Comparison of ENCODE assay signal across 18 cellular contexts in genomic region chr11:64611961-64612646, GRCh38. TPM values are rescaled to one million over a fixed set of nuclear protein-coding genes. Genes with fewer than 3 reads are reported as not detected.
DNase-seq lines count a peak whose midpoint lies in the region; ATAC-seq and TF ChIP-seq lines count a peak whose summit lies in the region.
"Had no signal": no experiment of that assay in that cellular context is flagged by ENCODE, and none has a peak within 500 bp of the region (broad histone marks: within the 10 kb centered on the region; RNA-seq: fewer than 3 reads in every experiment).

No MANE protein-coding gene starts in this region.

- H3K4me2 ChIP-seq in BLaER1 treated with 17β-estradiol and CSF1 and Interleukin-3, amounts not matched to agents 10 nM and 100 nM: peak overlapping the region; percentile 78 to 97 (median 91)

- peak overlapping the region in 9 of 11 experiments; percentile 62 to 85 (median 78); a peak in 19 of 22 replicates for H3K27ac ChIP-seq in BLaER1 treated with 17β-estradiol and CSF1 and Interleukin-3, amounts not matched to agents 10 nM and 100 nM
- H3K27ac ChIP-seq: gastroesophageal sphincter, left ventricle myocardium inferior, ovary had no signal

- H3K9me3 Mint-ChIP-seq in central memory CD8-positive, alpha-beta T cell: no peaks in the 10 kb centered on the region
- H3K9me3 Mint-ChIP-seq: activated T-helper 2 cell treated with anti-CD3 and anti-CD28 coated beads, Interferon-gamma antibody, Interleukin-2, Interleukin-4, amounts not matched to agents 10 μg/mL and 5 μg/mL and 100 μg/mL, durations not matched to agents 14 hours and 24 hours and 36 hours had no signal

- H3K27me3 ChIP-seq in BLaER1 treated with 17β-estradiol and CSF1 and Interleukin-3, amounts not matched to agents 10 nM and 100 nM: peaks cover 0 to 15% (median 0%) of the 10 kb centered on the region in 11 experiments; a peak in 8 of 22 replicates
- H3K27me3 ChIP-seq: ovary had no signal

- no peak for TF ChIP-seq CTCF in omental fat pad (IDR thresholded peaks at IDR 0.05)

- no peaks in the 10 kb centered on the region for H3K36me3 ChIP-seq in BLaER1 treated with 17β-estradiol and CSF1 and Interleukin-3, amounts not matched to agents 10 nM and 100 nM
- H3K36me3 ChIP-seq: gastroesophageal sphincter, left ventricle myocardium inferior, ovary had no signal

- H3K4me3 Mint-ChIP-seq in central memory CD8-positive, alpha-beta T cell: no peak overlapping the region

- H3K4me1 Mint-ChIP-seq in central memory CD8-positive, alpha-beta T cell: peaks cover 6% of the 10 kb centered on the region

- H3K9ac ChIP-seq in BLaER1 treated with 17β-estradiol and CSF1 and Interleukin-3, amounts not matched to agents 10 nM and 100 nM: peak overlapping the region in 8 of 11 experiments; percentile 40 to 69 (median 60); a peak in 15 of 22 replicates

- no peaks in the 10 kb centered on the region for H3K27me3 Mint-ChIP-seq in central memory CD8-positive, alpha-beta T cell

- H4K20me1 ChIP-seq in BLaER1 treated with 17β-estradiol and CSF1 and Interleukin-3, amounts not matched to agents 10 nM and 100 nM: no peaks in the 10 kb centered on the region

- DNase-seq in GDM1 (lab: John Stamatoyannopoulos, UW): peak; percentile 77
- peak; percentile 25 for DNase-seq in MV-4-11 (lab: John Stamatoyannopoulos, UW)
- DNase-seq in central memory CD8-positive, alpha-beta T cell (ENCODE audit: low spot score in 2 of 2): no peak
- no peak for DNase-seq in omental fat pad (ENCODE audit: low spot score)
- DNase-seq: amniotic stem cell; IMR-90; left ventricle myocardium inferior; NCI-H1436; NCI-H345; ovary; SHP77; stimulated activated CD4-positive, alpha-beta T cell treated with anti-CD3 and anti-CD28 coated beads, Interleukin-4, amount 100 ng/mL, for 24 hours had no signal

- ATAC-seq in central memory CD8-positive, alpha-beta T cell (replicated peaks; ENCODE audit: extremely low read depth, poor library complexity, severe bottlenecking): no peak
- ATAC-seq in HG03460 (IDR thresholded peaks at IDR 0.05; ENCODE audit: unreplicated experiment): no peak
- no peak for ATAC-seq in omental fat pad (ENCODE audit: low FRiP score)
- ATAC-seq in GM19035 (IDR thresholded peaks at IDR 0.05; ENCODE audit: unreplicated experiment): no peak
- ATAC-seq: gastroesophageal sphincter had no signal

- H3K27ac Mint-ChIP-seq in central memory CD8-positive, alpha-beta T cell (ENCODE audit: low read depth): peak overlapping the region; percentile 24
- H3K27ac Mint-ChIP-seq: activated T-helper 2 cell treated with anti-CD3 and anti-CD28 coated beads, Interferon-gamma antibody, Interleukin-2, Interleukin-4, amounts not matched to agents 10 μg/mL and 5 μg/mL and 100 μg/mL, durations not matched to agents 14 hours and 24 hours and 36 hours had no signal

- peaks cover 46 to 90% (median 87%) of the 10 kb centered on the region in 10 experiments for H3K4me1 ChIP-seq in BLaER1 treated with 17β-estradiol and CSF1 and Interleukin-3, amounts not matched to agents 10 nM and 100 nM

- no peaks in the 10 kb centered on the region for H3K9me3 ChIP-seq in BLaER1 treated with 17β-estradiol and CSF1 and Interleukin-3, amounts not matched to agents 10 nM and 100 nM (replicated peaks in 1 of 11)
- H3K9me3 ChIP-seq: gastroesophageal sphincter, left ventricle myocardium inferior, ovary had no signal

- H3K4me3 ChIP-seq in BLaER1 treated with 17β-estradiol and CSF1 and Interleukin-3, amounts not matched to agents 10 nM and 100 nM: peak overlapping the region in 3 of 10 experiments; percentile 0 to 11 (median 5); a peak in 2 of 20 replicates
- H3K4me3 ChIP-seq: gastroesophageal sphincter, left ventricle myocardium inferior, ovary had no signal

- H3K36me3 Mint-ChIP-seq in central memory CD8-positive, alpha-beta T cell (ENCODE audit: insufficient read depth): no peaks in the 10 kb centered on the region

RNA-seq across cellular contexts. Expression of gene SLC22A12, which starts 21.1 kb away (rescaled TPM):
- under 1 TPM in 1 of 4 donors, not detected in 3; 0.56 TPM for total RNA-seq in omental fat pad
- total RNA-seq: activated T-helper 2 cell treated with anti-CD3 and anti-CD28 coated beads, Interferon-gamma antibody, Interleukin-2, Interleukin-4, amounts not matched to agents 10 μg/mL and 5 μg/mL and 100 μg/mL, durations not matched to agents 14 hours and 24 hours and 36 hours; endothelial cell of umbilical vein; gastroesophageal sphincter; IMR-90; left ventricle myocardium inferior; ovary had no signal

RNA-seq across cellular contexts. Expression of gene SLC22A11, which starts 56.4 kb away (rescaled TPM):
- total RNA-seq in omental fat pad: not detected
- total RNA-seq: activated T-helper 2 cell treated with anti-CD3 and anti-CD28 coated beads, Interferon-gamma antibody, Interleukin-2, Interleukin-4, amounts not matched to agents 10 μg/mL and 5 μg/mL and 100 μg/mL, durations not matched to agents 14 hours and 24 hours and 36 hours; endothelial cell of umbilical vein; gastroesophageal sphincter; IMR-90; left ventricle myocardium inferior had no signal

Comparison
In these comparisons a context has a peak if more than half of its experiments do, and no peak if none do; other contexts are left out.
1. DNase-seq: peak in GDM1 (single experiment) and MV-4-11 (single experiment); none in central memory CD8-positive, alpha-beta T cell (0 of 2) and omental fat pad (single experiment).